Comparison of ENCODE assay signal across 7 cellular contexts in genomic region chr6:158008894-158009891, GRCh38. TPM values are rescaled to one million over a fixed set of nuclear protein-coding genes. Genes with fewer than 3 reads are reported as not detected.
DNase-seq lines count a peak whose midpoint lies in the region; ATAC-seq, FAIRE-seq and TF ChIP-seq lines count a peak whose summit lies in the region.

No MANE protein-coding gene starts in this region.

- no peak overlapping the region for H3K4me3 ChIP-seq in mesodermal cell (ENCODE audit: extremely low read depth, insufficient read depth, low read length, poor library complexity, severe bottlenecking)
- H3K4me3 ChIP-seq in thyroid gland (replicated peaks in 1 of 3), result no peak overlapping the region

- no peak for TF ChIP-seq CTCF in thyroid gland (IDR thresholded peaks at IDR 0.05)

- intact Hi-C loops in thyroid gland (cut with DNase I), result no loop called here

- ATAC-seq in SK-N-SH treated with all-trans-retinoic acid at 6 μM for 48 hours (peak; percentile 77), HG02840 (IDR thresholded peaks at IDR 0.05; ENCODE audit: low FRiP score, unreplicated experiment) (no peak), HG03108 (IDR thresholded peaks at IDR 0.05; ENCODE audit: unreplicated experiment) (no peak)

- FAIRE-seq in GM18507 (lab: Jason Lieb, UNC), result peak; percentile 55

- DNase-seq in GM18507 (ENCODE audit: extremely low spot score, insufficient read length, low read depth), result no peak
- peak; percentile 28 for DNase-seq in central memory CD4-positive, alpha-beta T cell
- DNase-seq in thyroid gland, result peak; percentile 76 to 81

- 90 to 95% methylated on average over 16 to 19 of the region's 19 CpGs for WGBS in mesodermal cell (ENCODE audit: insufficient coverage in 2 of 2), 2 experiments
- 56 to 67% methylated on average over 19 of the region's 19 CpGs for WGBS in thyroid gland, 2 donors

- H3K27me3 ChIP-seq in thyroid gland, result no peaks in the 10 kb centered on the region

- H3K27ac ChIP-seq in mesodermal cell (ENCODE audit: low read depth, low read length, severe bottlenecking), result peak overlapping the region; percentile 33
- peak overlapping the region; percentile 15 to 50 (median 35) for H3K27ac ChIP-seq in thyroid gland

- H3K36me3 ChIP-seq in mesodermal cell (ENCODE audit: control insufficient read depth, insufficient read depth, low read length) (peaks cover 28% of the 10 kb centered on the region), thyroid gland (no peaks in the 10 kb centered on the region)

- H3K4me1 ChIP-seq in mesodermal cell (ENCODE audit: control insufficient read depth, insufficient read depth, low read length, poor library complexity, severe bottlenecking) (peaks cover 16% of the 10 kb centered on the region), thyroid gland (peaks cover 9 to 32% of the 10 kb centered on the region in 2 donors)

- H3K9me3 ChIP-seq in mesodermal cell (ENCODE audit: control insufficient read depth, low read length) (no peaks in the 10 kb centered on the region), thyroid gland (no peaks in the 10 kb centered on the region)

- no peak for TF ChIP-seq POLR2A in thyroid gland (IDR thresholded peaks at IDR 0.05)

TF ChIP-seq in SK-N-SH treated with all-trans-retinoic acid at 6 μM for 48 hours, 23 proteins besides CTCF, POLR2A, EP300 and RAD21:
- no peak for TF ChIP-seq POU6F1 (CRISPR knock-in tag; IDR thresholded peaks at IDR 0.05; ENCODE audit: borderline replicate concordance, low read depth)
- peak; percentile 78 for TF ChIP-seq TCF4 (CRISPR knock-in tag; IDR thresholded peaks at IDR 0.05; ENCODE audit: borderline replicate concordance)
- TF ChIP-seq ZFP30 (CRISPR knock-in tag; IDR thresholded peaks at IDR 0.05), result no peak
- TF ChIP-seq PATZ1 (CRISPR knock-in tag; IDR thresholded peaks at IDR 0.05; ENCODE audit: borderline replicate concordance), result peak; percentile 47; the same call in 1 of the 2 replicates

RNA-seq across cellular contexts. Expression of gene SYNJ2, which starts 27.5 kb away (rescaled TPM):
- polyA plus RNA-seq in mesodermal cell (2013, experiment 1 of 2), result 12.6 TPM
- polyA plus RNA-seq in mesodermal cell (2013, experiment 2 of 2), result 9.9 TPM
- total RNA-seq in thyroid gland, result 10 to 100 TPM; 11.3 to 22.7 (median 13.5) TPM
